In the genomic region with DNA sequence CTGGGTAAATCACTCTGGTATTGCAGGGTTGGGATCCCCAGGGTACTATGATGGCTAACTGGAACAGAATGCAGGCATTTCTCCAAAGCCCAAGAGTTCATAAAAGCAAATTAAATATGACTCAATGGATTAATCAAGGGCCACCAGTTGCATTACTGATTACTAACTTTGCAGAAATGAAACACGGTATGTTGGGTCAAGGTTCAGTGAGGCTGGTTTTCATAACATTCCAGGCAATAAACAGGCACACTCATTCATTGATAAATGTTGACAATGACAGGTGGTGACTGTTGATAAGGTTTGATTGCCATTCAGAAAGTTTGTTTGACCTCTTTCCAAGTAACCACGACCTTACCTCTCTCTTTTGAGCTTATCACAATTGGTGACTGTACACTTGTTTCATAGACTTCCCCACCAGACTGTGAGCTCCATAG, we compare ENCODE assay signal across 8 cellular contexts. TPM values are rescaled to one million over a fixed set of nuclear protein-coding genes. Genes with fewer than 3 reads are reported as not detected.
A peak's percentile ranks its signal among the peaks of the same experiment; 100 is the strongest.
DNase-seq lines count a peak whose midpoint lies in the region; ATAC-seq and TF ChIP-seq lines count a peak whose summit lies in the region.

No MANE protein-coding gene starts in this region.

- H3K9ac ChIP-seq in skeletal muscle tissue (ENCODE audit: low read depth in 1 of 3, low read length in 3 of 3): peak overlapping the region in 1 of 3 donors; percentile 97

- DNase-seq in left ventricle myocardium inferior: no peak
- no peak for DNase-seq in left cardiac atrium
- DNase-seq in WERI-Rb-1: no peak
- DNase-seq in Kasumi-1 (lab: John Stamatoyannopoulos, UW): no peak
- no peak for DNase-seq in NCI-H1105 treated with DMSO at 0.1 percent for 48 hours (lab: John Stamatoyannopoulos, UW)

- peak overlapping the region; percentile 97 for H3K4me3 ChIP-seq in left ventricle myocardium inferior
- peak overlapping the region; percentile 100 for H3K4me3 ChIP-seq in WERI-Rb-1 (ENCODE audit: low read depth, low read length)
- peak overlapping the region; percentile 43 to 99 for H3K4me3 ChIP-seq in gastroesophageal sphincter
- peak overlapping the region; percentile 93 to 97 (median 95) for H3K4me3 ChIP-seq in skeletal muscle tissue (ENCODE audit: low read length in 3 of 3)

- no peak for TF ChIP-seq EP300 in gastroesophageal sphincter (IDR thresholded peaks at IDR 0.05)

- TF ChIP-seq POLR2A in gastroesophageal sphincter (IDR thresholded peaks at IDR 0.05): no peak

- H3K36me3 ChIP-seq in left ventricle myocardium inferior (peaks cover 24% of the 10 kb centered on the region), WERI-Rb-1 (peaks cover 17% of the 10 kb centered on the region; the same call in 1 of the 2 replicates), gastroesophageal sphincter (peaks cover 0 to 33% of the 10 kb centered on the region in 2 donors), skeletal muscle tissue (ENCODE audit: control insufficient read depth in 3 of 3, insufficient read depth in 3 of 3, low read length in 3 of 3) (peaks cover 10 to 13% (median 12%) of the 10 kb centered on the region in 3 donors)

- H3K27me3 ChIP-seq in left ventricle myocardium inferior (ENCODE audit: low read depth) (no peaks in the 10 kb centered on the region), WERI-Rb-1 (ENCODE audit: insufficient read depth, low read depth, severe bottlenecking) (no peaks in the 10 kb centered on the region), gastroesophageal sphincter (no peaks in the 10 kb centered on the region), skeletal muscle tissue (ENCODE audit: control insufficient read depth in 3 of 3, insufficient read depth in 3 of 3, low read length in 3 of 3) (no peaks in the 10 kb centered on the region)

- no peak for ATAC-seq in left cardiac atrium
- ATAC-seq in gastroesophageal sphincter: peak; percentile 3
- no peak for ATAC-seq in HG03378 (IDR thresholded peaks at IDR 0.05; ENCODE audit: unreplicated experiment)

- TF ChIP-seq CTCF in left ventricle myocardium inferior (IDR thresholded peaks at IDR 0.05; ENCODE audit: borderline replicate concordance) (no peak), WERI-Rb-1 (IDR thresholded peaks at IDR 0.05; ENCODE audit: low read depth, low read length) (no peak), gastroesophageal sphincter (IDR thresholded peaks at IDR 0.05) (no peak)

- intact Hi-C loops in left ventricle myocardium inferior (cut with micrococcal nuclease) (no loop called here), left cardiac atrium (cut with DNase I) (no loop called here)

- 21 to 32% methylated on average over 2 of the region's 2 CpGs for WGBS in gastroesophageal sphincter (ENCODE audit: low coverage in 1 of 2), 2 donors

- peak overlapping the region; percentile 92 for H3K27ac ChIP-seq in left ventricle myocardium inferior (replicated peaks)
- H3K27ac ChIP-seq in WERI-Rb-1: peak overlapping the region; percentile 58
- H3K27ac ChIP-seq in gastroesophageal sphincter: peak overlapping the region; percentile 19 to 93 (median 88)
- peak overlapping the region; percentile 28 for H3K27ac ChIP-seq in skeletal muscle tissue (ENCODE audit: low read depth, low read length)

- H3K4me1 ChIP-seq in left ventricle myocardium inferior (peaks cover 37% of the 10 kb centered on the region), gastroesophageal sphincter (peaks cover 0 to 37% (median 14%) of the 10 kb centered on the region in 3 donors), skeletal muscle tissue (ENCODE audit: control insufficient read depth in 3 of 3, insufficient read depth in 3 of 3, low read length in 3 of 3) (peaks cover 23 to 27% (median 26%) of the 10 kb centered on the region in 3 donors)

- no peaks in the 10 kb centered on the region for H3K9me3 ChIP-seq in left ventricle myocardium inferior (replicated peaks)
- H3K9me3 ChIP-seq in WERI-Rb-1 (ENCODE audit: severe bottlenecking): no peaks in the 10 kb centered on the region
- no peaks in the 10 kb centered on the region for H3K9me3 ChIP-seq in gastroesophageal sphincter
- no peaks in the 10 kb centered on the region for H3K9me3 ChIP-seq in skeletal muscle tissue (ENCODE audit: control insufficient read depth in 3 of 3, low read length in 3 of 3)

RNA-seq across cellular contexts. Expression of gene AP1M1, which starts 0.5 kb away (rescaled TPM):
- total RNA-seq in left ventricle myocardium inferior: 38.5 TPM
- 10 to 100 TPM; 48.1 to 52.6 TPM for total RNA-seq in left cardiac atrium
- total RNA-seq in gastroesophageal sphincter: 100 to 1,000 TPM in 2 of 4 donors, 10 to 100 TPM in 2; 62.0 to 140 (median 105) TPM
- total RNA-seq in skeletal muscle tissue: 12.5 TPM

RNA-seq across cellular contexts. Expression of gene FAM32A, which starts 12.0 kb away (rescaled TPM):
- total RNA-seq in left ventricle myocardium inferior: 34.3 TPM
- 10 to 100 TPM; 41.3 to 44.1 TPM for total RNA-seq in left cardiac atrium
- total RNA-seq in gastroesophageal sphincter: 100 to 1,000 TPM in 2 of 4 donors, 10 to 100 TPM in 2; 90.1 to 126 (median 104) TPM
- 54.3 TPM for total RNA-seq in skeletal muscle tissue

RNA-seq across cellular contexts. Expression of gene CIB3, which starts 23.9 kb away (rescaled TPM):
- not detected for total RNA-seq in left ventricle myocardium inferior
- total RNA-seq in left cardiac atrium: not detected
- total RNA-seq in gastroesophageal sphincter: not detected
- not detected for total RNA-seq in skeletal muscle tissue

RNA-seq across cellular contexts. Expression of gene HSH2D, which starts 53.7 kb away (rescaled TPM):
- 0.16 TPM for total RNA-seq in left ventricle myocardium inferior
- total RNA-seq in left cardiac atrium: under 1 TPM; 0.16 to 0.56 TPM
- total RNA-seq in gastroesophageal sphincter: under 1 TPM in 2 of 4 donors, not detected in 2; 0.87 to 0.94 TPM
- 0.52 TPM for total RNA-seq in skeletal muscle tissue

Comparison
In these comparisons a context has a peak if more than half of its experiments do, and no peak if none do; other contexts are left out.
1. H3K27ac ChIP-seq: peak in every context shown above with its lines; median percentile 92 in left ventricle myocardium inferior; 88 in gastroesophageal sphincter; 58 in WERI-Rb-1; 28 in skeletal muscle tissue.